8 cellular contexts compared by ENCODE assay signal in genomic region chr2:94986392-94986963, GRCh38. TPM values are rescaled to one million over a fixed set of nuclear protein-coding genes. Genes with fewer than 3 reads are reported as not detected.
DNase-seq lines count a peak whose midpoint lies in the region; ATAC-seq and TF ChIP-seq lines count a peak whose summit lies in the region.

No MANE protein-coding gene starts in this region.

- H3K4me1 ChIP-seq in NT2/D1 (ENCODE audit: insufficient read depth, insufficient read length) (peaks cover 2% of the 10 kb centered on the region), adrenal gland (replicated peaks in 1 of 2) (no peaks in the 10 kb centered on the region), right atrium auricular region (no peaks in the 10 kb centered on the region)

- H3K36me3 ChIP-seq in NT2/D1 (ENCODE audit: insufficient read depth, insufficient read length, low read length): no peaks in the 10 kb centered on the region
- no peaks in the 10 kb centered on the region for H3K36me3 ChIP-seq in adrenal gland (replicated peaks in 1 of 2)
- H3K36me3 ChIP-seq in right atrium auricular region: no peaks in the 10 kb centered on the region

- no peak for TF ChIP-seq POLR2A in adrenal gland (IDR thresholded peaks at IDR 0.05)

- intact Hi-C loops in adrenal gland (cut with DNase I): no loop called here

- 70 to 77% (median 74%) methylated on average over 3 of the region's 3 CpGs for WGBS in adrenal gland, 4 donors

- DNase-seq in COR-L47 (lab: John Stamatoyannopoulos, UW) (peak; percentile 45), NT2/D1 (ENCODE audit: low read depth, low spot score) (peak; percentile 46), adrenal gland (peak in 5 of 7 donors; percentile 34 to 75 (median 61)), right atrium auricular region (ENCODE audit: low spot score) (peak; percentile 57), smooth muscle cell of the brain vasculature (ENCODE audit: low read depth, low spot score) (peak; percentile 39)

- no peak overlapping the region for H3K4me3 ChIP-seq in NT2/D1 (ENCODE audit: insufficient read length, low read depth)
- no peak overlapping the region for H3K4me3 ChIP-seq in adrenal gland
- no peak overlapping the region for H3K4me3 ChIP-seq in right atrium auricular region

- TF ChIP-seq CTCF in adrenal gland (IDR thresholded peaks at IDR 0.05): peak; percentile 41 to 60 (median 45)
- TF ChIP-seq CTCF in right atrium auricular region (IDR thresholded peaks at IDR 0.05): peak; percentile 53 to 73

- H3K27me3 ChIP-seq in NT2/D1 (ENCODE audit: insufficient read depth, insufficient read length) (no peaks in the 10 kb centered on the region), adrenal gland (peaks cover 2% of the 10 kb centered on the region), right atrium auricular region (no peaks in the 10 kb centered on the region)

- H3K9ac ChIP-seq in NT2/D1 (ENCODE audit: insufficient read length, low read depth): no peak overlapping the region

- no peak overlapping the region for H3K27ac ChIP-seq in adrenal gland
- H3K27ac ChIP-seq in right atrium auricular region: no peak overlapping the region

- peak; percentile 70 for ATAC-seq in GM18873 (IDR thresholded peaks at IDR 0.05; ENCODE audit: low FRiP score, unreplicated experiment)
- ATAC-seq in HG03439 (IDR thresholded peaks at IDR 0.05; ENCODE audit: unreplicated experiment): peak; percentile 64
- no peak for ATAC-seq in GM19452 (IDR thresholded peaks at IDR 0.05; ENCODE audit: unreplicated experiment)

- H3K9me3 ChIP-seq in NT2/D1 (ENCODE audit: insufficient read depth, low read length) (no peaks in the 10 kb centered on the region), adrenal gland (replicated peaks in 1 of 3) (no peaks in the 10 kb centered on the region), right atrium auricular region (no peaks in the 10 kb centered on the region)

RNA-seq across cellular contexts. Expression of gene MAL, which starts 39.0 kb away (rescaled TPM):
- total RNA-seq in adrenal gland (under 1 TPM in 4 of 8 donors, not detected in 4; 0.32 to 0.69 (median 0.55) TPM), right atrium auricular region (1 to 10 TPM; 7.4 to 8.7 TPM)
- polyA plus RNA-seq in adrenal gland: 1 to 10 TPM; 1.1 to 4.5 (median 1.2) TPM

Comparison
In these comparisons a context has a peak if more than half of its experiments do, and no peak if none do; other contexts are left out.
1. RNA of gene MAL, which starts 39.0 kb away (total RNA-seq): 7.4 to 8.7 TPM in right atrium auricular region; 0.32 to 0.69 TPM in adrenal gland; every median in the first group is over 4 times any median in the second.
2. Peak in every context shown above with its lines, with median percentiles within 50 percentile points of each other: DNase-seq.